Comparison of ENCODE assay signal across 30 cellular contexts in the genomic region with DNA sequence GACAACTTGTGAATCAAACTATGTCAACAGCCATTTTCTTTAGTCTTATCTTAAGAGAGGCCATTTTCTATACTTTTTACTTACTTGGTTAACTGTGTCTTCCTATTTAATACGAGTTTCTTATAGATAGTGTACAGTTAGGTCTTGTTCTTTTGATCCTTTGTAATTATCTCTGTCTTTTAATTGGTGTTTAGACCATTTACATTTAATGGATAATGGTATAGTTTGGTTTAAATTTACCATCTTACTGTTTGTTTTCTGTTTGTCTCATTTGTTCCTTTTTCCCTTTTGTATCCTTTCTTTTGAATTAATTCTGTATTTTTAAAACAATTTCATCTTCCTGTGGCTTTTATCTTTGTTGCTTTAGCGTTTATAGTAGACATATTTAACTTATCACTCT. TPM values are rescaled to one million over a fixed set of nuclear protein-coding genes. Genes with fewer than 3 reads are reported as not detected.
"Had no signal": no experiment of that assay in that cellular context is flagged by ENCODE, and none has a peak within 500 bp of the region (broad histone marks: within the 10 kb centered on the region; RNA-seq: fewer than 3 reads in every experiment).

No MANE protein-coding gene starts in this region.

- H3K9me3 ChIP-seq: ovary, right lobe of liver, thyroid gland, vagina had no signal

- H3K4me1 Mint-ChIP-seq: nephron; neural progenitor cell; stimulated activated naive B cell treated with anti-CD40 and anti-IgM and Interleukin-4, amounts not matched to agents 10 μg/mL and 1 μg/mL and 100 μg/mL, for 72 hours had no signal

- H3K4me3 ChIP-seq: neural progenitor cell, ovary, psoas muscle, right lobe of liver, sigmoid colon, stomach, thoracic aorta, thyroid gland, tibial nerve, upper lobe of left lung, vagina had no signal

- H3K4me1 ChIP-seq: neural progenitor cell, parathyroid adenoma, psoas muscle, right lobe of liver, sigmoid colon, stomach, thyroid gland, tibial nerve, upper lobe of left lung, vagina had no signal

- H3K27me3 ChIP-seq: neural progenitor cell, ovary, right lobe of liver, sigmoid colon, stomach, thyroid gland, tibial nerve, upper lobe of left lung, vagina had no signal

- H3K36me3 ChIP-seq: ovary, thoracic aorta, thyroid gland had no signal

- H3K79me2 ChIP-seq: parathyroid adenoma had no signal

- H3K27ac ChIP-seq: neural progenitor cell, ovary, parathyroid adenoma, psoas muscle, right lobe of liver, sigmoid colon, stomach, thoracic aorta, thyroid gland, tibial nerve, upper lobe of left lung, vagina had no signal

- FAIRE-seq: urothelium cell line had no signal

- H3K4me2 ChIP-seq: neural progenitor cell had no signal

- H3K27me3 Mint-ChIP-seq: progenitor cell of endocrine pancreas; stimulated activated naive B cell treated with anti-CD40 and anti-IgM and Interleukin-4, amounts not matched to agents 10 μg/mL and 1 μg/mL and 100 μg/mL, for 72 hours; stimulated activated naive CD8-positive, alpha-beta T cell treated with anti-CD3 and anti-CD28 coated beads, Interleukin-15, Interleukin-2, amounts not matched to agents 100 ng/mL and 50 ng/mL, for 24 hours had no signal

- ATAC-seq: psoas muscle; right cardiac atrium; right lobe of liver; stimulated activated effector memory CD8-positive, alpha-beta T cell treated with anti-CD3 and anti-CD28 coated beads, Interleukin-12 subunit alpha, Interleukin-12 subunit beta, amount 100 ng/mL, for 72 hours; stimulated activated naive B cell treated with anti-CD40 and anti-IgM and Interleukin-4, amounts not matched to agents 10 μg/mL and 1 μg/mL and 100 μg/mL, for 72 hours had no signal

- DNase-seq: occipital lobe; ovary; posterior cingulate gyrus; psoas muscle; right cardiac atrium; right lobe of liver; sigmoid colon; small intestine; stimulated activated CD4-positive, alpha-beta T cell treated with anti-CD3 and anti-CD28 coated beads, Interleukin-15, amount 100 ng/mL, for 24 hours; stimulated activated CD4-positive, alpha-beta T cell treated with anti-CD3 and anti-CD28 coated beads, Interleukin-2, amount 100 ng/mL, for 24 hours; stimulated activated CD4-positive, alpha-beta T cell treated with anti-CD3 and anti-CD28 coated beads, Interleukin-2, amount 100 ng/mL, for 48 hours; stimulated activated CD4-positive, alpha-beta T cell treated with anti-CD3 and anti-CD28 coated beads, Interleukin-4, amount 100 ng/mL, for 24 hours; stimulated activated naive B cell treated with anti-CD40 and anti-IgM and Interleukin-4, amounts not matched to agents 10 μg/mL and 1 μg/mL and 100 μg/mL, for 72 hours; stimulated activated naive CD4-positive, alpha-beta T cell treated with Interleukin-2 at 50 U/mL for 16 hours; stomach; thyroid gland; trophoblast cell; upper lobe of left lung had no signal

- H2AFZ ChIP-seq: neural progenitor cell, parathyroid adenoma had no signal

- H3K27ac Mint-ChIP-seq: nephron; neural progenitor cell; progenitor cell of endocrine pancreas; stimulated activated effector memory CD8-positive, alpha-beta T cell treated with anti-CD3 and anti-CD28 coated beads, Interleukin-12 subunit alpha, Interleukin-12 subunit beta, amount 100 ng/mL, for 72 hours; stimulated activated naive B cell treated with anti-CD40 and anti-IgM and Interleukin-4, amounts not matched to agents 10 μg/mL and 1 μg/mL and 100 μg/mL, for 72 hours; stimulated activated naive CD8-positive, alpha-beta T cell treated with anti-CD3 and anti-CD28 coated beads, Interleukin-15, Interleukin-2, amounts not matched to agents 100 ng/mL and 50 ng/mL, for 24 hours had no signal

- H3K9ac ChIP-seq: neural progenitor cell, parathyroid adenoma had no signal

- H3K4me3 Mint-ChIP-seq: nephron; neural progenitor cell; stimulated activated effector memory CD8-positive, alpha-beta T cell treated with anti-CD3 and anti-CD28 coated beads, Interleukin-12 subunit alpha, Interleukin-12 subunit beta, amount 100 ng/mL, for 72 hours; stimulated activated naive B cell treated with anti-CD40 and anti-IgM and Interleukin-4, amounts not matched to agents 10 μg/mL and 1 μg/mL and 100 μg/mL, for 72 hours; stimulated activated naive CD8-positive, alpha-beta T cell treated with anti-CD3 and anti-CD28 coated beads, Interleukin-15, Interleukin-2, amounts not matched to agents 100 ng/mL and 50 ng/mL, for 24 hours had no signal

RNA-seq across cellular contexts. Expression of gene BEST3, which starts 59.0 kb away (rescaled TPM):
- total RNA-seq: ovary, progenitor cell of endocrine pancreas, right lobe of liver, sigmoid colon, subcutaneous adipose tissue, thoracic aorta, tibial nerve, upper lobe of left lung, ureter, vagina had no signal
- polyA plus RNA-seq: right cardiac atrium, sigmoid colon, stomach had no signal
